Comparison of ENCODE assay signal across 17 cellular contexts in genomic region chr1:1425753-1426495, GRCh38. TPM values are rescaled to one million over a fixed set of nuclear protein-coding genes. Genes with fewer than 3 reads are reported as not detected.
DNase-seq lines count a peak whose midpoint lies in the region; ATAC-seq and TF ChIP-seq lines count a peak whose summit lies in the region.
"Had no signal": no experiment of that assay in that cellular context is flagged by ENCODE, and none has a peak within 500 bp of the region (broad histone marks: within the 10 kb centered on the region; RNA-seq: fewer than 3 reads in every experiment).

No MANE protein-coding gene starts in this region.

- H3K9me3 ChIP-seq in RWPE2 (ENCODE audit: severe bottlenecking) (no peaks in the 10 kb centered on the region), spleen (no peaks in the 10 kb centered on the region), hepatocyte (ENCODE audit: low read depth) (no peaks in the 10 kb centered on the region)
- H3K9me3 ChIP-seq: ovary, upper lobe of left lung had no signal

- no peaks in the 10 kb centered on the region for H3K79me2 ChIP-seq in hepatocyte

- H3K9me3 Mint-ChIP-seq in T-helper 1 cell treated with Interleukin-12 subunit alpha and Interleukin-12 subunit beta and Interleukin-4 antibody, amounts not matched to agents 30 μg/mL and 1 μg/mL, for 36 hours = no peaks in the 10 kb centered on the region
- H3K9me3 Mint-ChIP-seq in stimulated activated memory B cell treated with anti-CD40 and anti-IgM and Interleukin-4, amounts not matched to agents 10 μg/mL and 1 μg/mL and 100 μg/mL, for 72 hours = no peaks in the 10 kb centered on the region
- H3K9me3 Mint-ChIP-seq: activated naive CD4-positive, alpha-beta T cell treated with anti-CD3 and anti-CD28 coated beads, Interleukin-2, amount 50 U/mL, for 72 hours; immature natural killer cell had no signal

- H3K4me1 ChIP-seq in RWPE2 (ENCODE audit: insufficient read depth, poor library complexity, severe bottlenecking) (peaks cover 24% of the 10 kb centered on the region), spleen (peaks cover under 1 to 36% (median 18%) of the 10 kb centered on the region in 6 donors), hepatocyte (ENCODE audit: insufficient read depth) (peaks cover 15% of the 10 kb centered on the region)

- H4K20me1 ChIP-seq in hepatocyte (ENCODE audit: insufficient read depth, poor library complexity, severe bottlenecking) = no peaks in the 10 kb centered on the region

- H3K4me3 Mint-ChIP-seq in T-helper 1 cell treated with Interleukin-12 subunit alpha and Interleukin-12 subunit beta and Interleukin-4 antibody, amounts not matched to agents 30 μg/mL and 1 μg/mL, for 36 hours = peak overlapping the region; percentile 46
- H3K4me3 Mint-ChIP-seq in stimulated activated memory B cell treated with anti-CD40 and anti-IgM and Interleukin-4, amounts not matched to agents 10 μg/mL and 1 μg/mL and 100 μg/mL, for 72 hours = no peak overlapping the region
- H3K4me3 Mint-ChIP-seq: immature natural killer cell had no signal

- H3K27me3 ChIP-seq in RWPE2 (ENCODE audit: insufficient read depth, poor library complexity, severe bottlenecking) (no peaks in the 10 kb centered on the region), spleen (replicated peaks in 1 of 7) (peaks cover 0 to 94% (median 23%) of the 10 kb centered on the region in 7 donors), hepatocyte (no peaks in the 10 kb centered on the region)
- H3K27me3 ChIP-seq: ovary had no signal

- no peak overlapping the region for H3K4me2 ChIP-seq in hepatocyte

- 0 out of 3 replicates have a peak, but pooled peaks have one; percentile 11 for ATAC-seq in RWPE2 (ENCODE audit: low read depth)
- ATAC-seq in stimulated activated memory B cell treated with anti-CD40 and anti-IgM and Interleukin-4, amounts not matched to agents 10 μg/mL and 1 μg/mL and 100 μg/mL, for 72 hours = no peak

- H3K27ac Mint-ChIP-seq in T-helper 1 cell treated with Interleukin-12 subunit alpha and Interleukin-12 subunit beta and Interleukin-4 antibody, amounts not matched to agents 30 μg/mL and 1 μg/mL, for 36 hours = no peak overlapping the region
- no peak overlapping the region for H3K27ac Mint-ChIP-seq in stimulated activated memory B cell treated with anti-CD40 and anti-IgM and Interleukin-4, amounts not matched to agents 10 μg/mL and 1 μg/mL and 100 μg/mL, for 72 hours
- H3K27ac Mint-ChIP-seq: activated naive CD4-positive, alpha-beta T cell treated with anti-CD3 and anti-CD28 coated beads, Interleukin-2, amount 50 U/mL, for 72 hours; immature natural killer cell had no signal

- TF ChIP-seq POLR2A in spleen (IDR thresholded peaks at IDR 0.05) = no peak

- no peaks in the 10 kb centered on the region for H3K36me3 Mint-ChIP-seq in T-helper 1 cell treated with Interleukin-12 subunit alpha and Interleukin-12 subunit beta and Interleukin-4 antibody, amounts not matched to agents 30 μg/mL and 1 μg/mL, for 36 hours (ENCODE audit: low read depth)
- H3K36me3 Mint-ChIP-seq in stimulated activated memory B cell treated with anti-CD40 and anti-IgM and Interleukin-4, amounts not matched to agents 10 μg/mL and 1 μg/mL and 100 μg/mL, for 72 hours = no peaks in the 10 kb centered on the region
- H3K36me3 Mint-ChIP-seq: activated naive CD4-positive, alpha-beta T cell treated with anti-CD3 and anti-CD28 coated beads, Interleukin-2, amount 50 U/mL, for 72 hours; immature natural killer cell had no signal

- H3K9me2 ChIP-seq in hepatocyte (replicated peaks; ENCODE audit: insufficient read depth) = no peaks in the 10 kb centered on the region

- WGBS in spleen, 5 donors = 40 to 56% (median 53%) methylated on average over 12 to 33 of the region's 33 CpGs
- WGBS in hepatocyte (ENCODE audit: low lambda C conversion rate, missing lambda C conversion rate) = 73% methylated on average over 18 of the region's 33 CpGs

- H3K27me3 Mint-ChIP-seq in T-helper 1 cell treated with Interleukin-12 subunit alpha and Interleukin-12 subunit beta and Interleukin-4 antibody, amounts not matched to agents 30 μg/mL and 1 μg/mL, for 36 hours (ENCODE audit: low read depth) = peaks cover 32% of the 10 kb centered on the region
- peaks cover 83% of the 10 kb centered on the region for H3K27me3 Mint-ChIP-seq in stimulated activated memory B cell treated with anti-CD40 and anti-IgM and Interleukin-4, amounts not matched to agents 10 μg/mL and 1 μg/mL and 100 μg/mL, for 72 hours

- no peak for TF ChIP-seq CTCF in RWPE2 (IDR thresholded peaks at IDR 0.05; ENCODE audit: poor library complexity, severe bottlenecking)
- no peak for TF ChIP-seq CTCF in spleen (IDR thresholded peaks at IDR 0.05 in 8 of 11, conservative IDR thresholded peaks at IDR 0.05 in 3 of 11)
- no peak for TF ChIP-seq CTCF in hepatocyte (IDR thresholded peaks at IDR 0.05; ENCODE audit: poor library complexity)

- no peak overlapping the region for H3K27ac ChIP-seq in RWPE2 (ENCODE audit: poor library complexity, severe bottlenecking)
- H3K27ac ChIP-seq in spleen = no peak overlapping the region
- no peak overlapping the region for H3K27ac ChIP-seq in hepatocyte
- H3K27ac ChIP-seq: ovary had no signal

- no peaks in the 10 kb centered on the region for H3K36me3 ChIP-seq in RWPE2 (ENCODE audit: low read depth)
- H3K36me3 ChIP-seq in spleen = no peaks in the 10 kb centered on the region
- no peaks in the 10 kb centered on the region for H3K36me3 ChIP-seq in hepatocyte (replicated peaks; ENCODE audit: insufficient read depth, low read depth)
- H3K36me3 ChIP-seq: ovary, upper lobe of left lung had no signal

- intact Hi-C loops in spleen (cut with DNase I; ENCODE audit: low total_unique reads) = no loop called here

- no peak for DNase-seq in T-helper 1 cell
- peak; percentile 67 for DNase-seq in RWPE2 (ENCODE audit: low spot score)
- DNase-seq in iPS-NIHi11 (ENCODE audit: low spot score) = peak; percentile 55
- DNase-seq in spleen = peak; percentile 65
- DNase-seq in hepatocyte (ENCODE audit: low spot score) = no peak
- no peak for DNase-seq in cerebellar nuclear complex (lab: John Stamatoyannopoulos, UW)
- DNase-seq: immature natural killer cell, Karpas-422 had no signal

- H3K4me1 Mint-ChIP-seq in T-helper 1 cell treated with Interleukin-12 subunit alpha and Interleukin-12 subunit beta and Interleukin-4 antibody, amounts not matched to agents 30 μg/mL and 1 μg/mL, for 36 hours (ENCODE audit: low read depth) = peaks cover 2% of the 10 kb centered on the region
- H3K4me1 Mint-ChIP-seq in stimulated activated memory B cell treated with anti-CD40 and anti-IgM and Interleukin-4, amounts not matched to agents 10 μg/mL and 1 μg/mL and 100 μg/mL, for 72 hours = peaks cover 12% of the 10 kb centered on the region

- H3K4me3 ChIP-seq in RWPE2 (ENCODE audit: severe bottlenecking) (no peak overlapping the region), spleen (no peak overlapping the region), hepatocyte (no peak overlapping the region)
- H3K4me3 ChIP-seq: ovary, upper lobe of left lung had no signal

- H2AFZ ChIP-seq in hepatocyte = no peak overlapping the region

RNA-seq across cellular contexts. Expression of gene ANKRD65, which starts 4.8 kb away (rescaled TPM):
- total RNA-seq in spleen = 1 to 10 TPM in 5 of 7 donors, under 1 TPM in 2; 0.43 to 2.7 (median 1.2) TPM
- polyA plus RNA-seq in spleen = 1 to 10 TPM; 2.3 to 4.3 (median 3.0) TPM
- 2.1 and 6.5 TPM in 2 replicates for total RNA-seq in hepatocyte
- 5.5 and 7.3 TPM in 2 replicates for polyA plus RNA-seq in hepatocyte
- total RNA-seq: A673, Daoy, SK-MEL-5 had no signal
- polyA plus RNA-seq: immature natural killer cell had no signal

RNA-seq across cellular contexts. Expression of gene VWA1, which starts 9.6 kb away (rescaled TPM):
- 10 to 100 TPM in 6 of 7 donors, 1 to 10 TPM in 1; 3.9 to 18.0 (median 13.1) TPM for total RNA-seq in spleen
- polyA plus RNA-seq in spleen = 10 to 100 TPM in 2 of 3 donors, 1 to 10 TPM in 1; 4.1 to 12.7 (median 11.0) TPM
- total RNA-seq in hepatocyte = 37.7 and 38.1 TPM in 2 replicates
- polyA plus RNA-seq in hepatocyte = 114 and 131 TPM in 2 replicates
- polyA plus RNA-seq: immature natural killer cell had no signal

RNA-seq across cellular contexts. Expression of gene MRPL20, which starts 18.8 kb away (rescaled TPM):
- total RNA-seq in spleen (100 to 1,000 TPM in 3 of 7 donors, 10 to 100 TPM in 4; 67.4 to 144 (median 91.3) TPM), hepatocyte (107 and 115 TPM in 2 replicates)
- polyA plus RNA-seq in spleen (100 to 1,000 TPM; 101 to 168 (median 122) TPM), hepatocyte (176 and 193 TPM in 2 replicates)

RNA-seq across cellular contexts. Expression of gene ATAD3C, which starts 23.6 kb away (rescaled TPM):
- 1 to 10 TPM in 2 of 7 donors, under 1 TPM in 3, not detected in 2; 0.25 to 3.9 (median 0.57) TPM for total RNA-seq in spleen
- under 1 TPM; 0.55 to 0.85 (median 0.83) TPM for polyA plus RNA-seq in spleen
- total RNA-seq in hepatocyte = 0.10 TPM in 1 of 2 replicates, not detected in the other
- 0.99 and 1.2 TPM in 2 replicates for polyA plus RNA-seq in hepatocyte
- total RNA-seq: endothelial cell of umbilical vein had no signal

RNA-seq across cellular contexts. Expression of gene CCNL2, which starts 26.8 kb away (rescaled TPM):
- total RNA-seq in spleen (100 to 1,000 TPM; 167 to 299 (median 208) TPM), hepatocyte (151 and 166 TPM in 2 replicates)
- polyA plus RNA-seq in spleen (100 to 1,000 TPM; 111 to 230 (median 199) TPM), hepatocyte (284 and 364 TPM in 2 replicates)

Comparison
In these comparisons a context has a peak if more than half of its experiments do, and no peak if none do; other contexts are left out.
1. DNase-seq: peak in RWPE2 (single experiment), iPS-NIHi11 (single experiment) and spleen (single experiment); none in T-helper 1 cell (0 of 5), hepatocyte (single experiment) and cerebellar nuclear complex (0 of 2).